ENCODE assay signal across 9 cellular contexts in the genomic region with DNA sequence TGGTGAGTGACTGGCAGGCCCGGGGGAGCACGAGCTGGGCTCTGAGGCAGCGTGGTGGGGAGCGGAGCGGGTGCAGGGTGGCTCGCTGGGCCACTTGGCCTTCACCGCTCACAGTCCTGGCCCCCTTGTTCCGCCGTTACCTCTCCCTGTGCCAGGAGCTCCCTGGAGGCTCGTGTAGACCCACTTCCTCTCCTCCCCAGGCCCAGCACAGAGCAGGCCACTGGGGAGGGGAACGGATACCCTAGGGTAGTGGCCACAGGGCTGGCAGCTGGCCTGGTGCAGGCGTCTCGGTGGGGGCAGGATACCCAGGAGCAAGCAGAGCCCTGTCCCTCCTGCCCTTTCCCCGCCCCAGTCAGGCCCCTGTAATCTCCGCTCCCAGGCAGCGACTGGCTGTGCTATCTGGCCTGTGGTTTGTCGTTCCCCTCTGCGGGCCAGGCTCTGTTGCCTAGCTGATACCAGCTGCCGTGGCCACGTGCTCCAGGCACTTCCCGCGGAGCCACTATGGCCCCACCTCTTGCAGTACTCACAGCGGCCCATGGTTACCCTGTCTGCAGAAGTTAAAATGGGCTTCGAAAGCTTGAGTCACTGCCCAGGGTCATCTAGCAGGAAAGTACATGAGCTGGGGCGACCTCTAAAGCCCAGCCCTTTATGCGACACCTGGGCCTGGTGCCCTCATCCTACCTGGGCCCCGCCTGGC. TPM values are rescaled to one million over a fixed set of nuclear protein-coding genes. Genes with fewer than 3 reads are reported as not detected.
A peak's percentile ranks its signal among the peaks of the same experiment; 100 is the strongest.
DNase-seq lines count a peak whose midpoint lies in the region; ATAC-seq and TF ChIP-seq lines count a peak whose summit lies in the region.
"Had no signal": no experiment of that assay in that cellular context is flagged by ENCODE, and none has a peak within 500 bp of the region (broad histone marks: within the 10 kb centered on the region; RNA-seq: fewer than 3 reads in every experiment).

No MANE protein-coding gene starts in this region.

- no peaks in the 10 kb centered on the region for H4K20me1 ChIP-seq in BLaER1

- no CpG with 5 or more reads among the region's 27 CpGs for WGBS in neuronal stem cell (ENCODE audit: extremely low coverage in 2 of 2, insufficient read length in 2 of 2, insufficient replicate concordance in 1 of 2), 2 donors

- H3K9me3 ChIP-seq in BLaER1 (no peaks in the 10 kb centered on the region), neuronal stem cell (replicated peaks in 1 of 2; ENCODE audit: control insufficient read depth in 2 of 2, insufficient read depth in 1 of 2, low read depth in 1 of 2, low read length in 2 of 2) (no peaks in the 10 kb centered on the region), upper lobe of right lung (no peaks in the 10 kb centered on the region)

- peaks cover 33% of the 10 kb centered on the region for H3K36me3 ChIP-seq in BLaER1
- H3K36me3 ChIP-seq in neuronal stem cell (replicated peaks in 1 of 2; ENCODE audit: control insufficient read depth in 2 of 2, insufficient read depth in 2 of 2, low read length in 2 of 2): peaks cover 33 to 57% of the 10 kb centered on the region in 2 donors
- peaks cover 22% of the 10 kb centered on the region for H3K36me3 ChIP-seq in upper lobe of right lung

- no peak overlapping the region for H2BK15ac ChIP-seq in neuronal stem cell (ENCODE audit: low read length)

- no peak overlapping the region for H3K14ac ChIP-seq in neuronal stem cell (ENCODE audit: low read length)

- no peaks in the 10 kb centered on the region for H3K27me3 ChIP-seq in BLaER1
- H3K27me3 ChIP-seq in neuronal stem cell (ENCODE audit: control insufficient read depth in 3 of 3, insufficient read depth in 3 of 3, low read depth in 1 of 3, low read length in 3 of 3): no peaks in the 10 kb centered on the region
- no peaks in the 10 kb centered on the region for H3K27me3 ChIP-seq in upper lobe of right lung

- H3K4me2 ChIP-seq in BLaER1 (peak overlapping the region; percentile 99), neuronal stem cell (ENCODE audit: insufficient read depth, low read length, poor library complexity, severe bottlenecking) (no peak overlapping the region)

- H3K9ac ChIP-seq in BLaER1 (peak overlapping the region; percentile 84), neuronal stem cell (ENCODE audit: low read depth, low read length, poor library complexity) (no peak overlapping the region)
- H3K9ac ChIP-seq: parathyroid adenoma had no signal

- H3K4me1 Mint-ChIP-seq in dendritic cell treated with granulocyte-macrophage colony-stimulating factor and Interleukin-4, amounts not matched to agents 40 ng/mL and 50 ng/mL, for 4 days (ENCODE audit: low read depth): peaks cover 22% of the 10 kb centered on the region

- intact Hi-C loops in dendritic cell treated with granulocyte-macrophage colony-stimulating factor and Interleukin-4, amounts not matched to agents 40 ng/mL and 50 ng/mL, for 4 days (cut with micrococcal nuclease): loop anchor here (1.0 kb wide), 1 partner anchor 11 kb away; no protein-coding TSS in a partner anchor
- intact Hi-C loops in upper lobe of right lung (cut with DNase I): no loop called here

- peak overlapping the region; percentile 86 for H3K27ac Mint-ChIP-seq in dendritic cell treated with granulocyte-macrophage colony-stimulating factor and Interleukin-4, amounts not matched to agents 40 ng/mL and 50 ng/mL, for 4 days

- H2BK120ac ChIP-seq in neuronal stem cell (ENCODE audit: low read depth, low read length): no peak overlapping the region

- peak overlapping the region; percentile 98 for H3K27ac ChIP-seq in BLaER1
- H3K27ac ChIP-seq in neuronal stem cell (replicated peaks; ENCODE audit: low read length): no peak overlapping the region
- H3K27ac ChIP-seq in upper lobe of right lung: no peak overlapping the region
- H3K27ac ChIP-seq: parathyroid adenoma had no signal

- H3K4ac ChIP-seq in neuronal stem cell (ENCODE audit: low read length): no peak overlapping the region

- no peak overlapping the region for H4K8ac ChIP-seq in neuronal stem cell (ENCODE audit: low read depth, low read length)

- no peak overlapping the region for H4K91ac ChIP-seq in neuronal stem cell (ENCODE audit: low read depth, low read length, poor library complexity)

- H3K4me3 Mint-ChIP-seq in dendritic cell treated with granulocyte-macrophage colony-stimulating factor and Interleukin-4, amounts not matched to agents 40 ng/mL and 50 ng/mL, for 4 days: peak overlapping the region; percentile 44

- H3K4me1 ChIP-seq in BLaER1 (peaks cover 53% of the 10 kb centered on the region), neuronal stem cell (ENCODE audit: control insufficient read depth in 2 of 2, insufficient read depth in 1 of 2, low read depth in 1 of 2, low read length in 2 of 2) (peaks cover 0 to 3% of the 10 kb centered on the region in 2 donors), upper lobe of right lung (no peaks in the 10 kb centered on the region)
- H3K4me1 ChIP-seq: parathyroid adenoma had no signal

- H3K18ac ChIP-seq in neuronal stem cell (ENCODE audit: low read length): peak overlapping the region; percentile 41

- H3K27me3 Mint-ChIP-seq in dendritic cell treated with granulocyte-macrophage colony-stimulating factor and Interleukin-4, amounts not matched to agents 40 ng/mL and 50 ng/mL, for 4 days: no peaks in the 10 kb centered on the region

- peak; percentile 46 for DNase-seq in activated CD4-positive, alpha-beta T cell treated with anti-CD3 and anti-CD28 coated beads for 1 hour
- DNase-seq in neuronal stem cell (ENCODE audit: low spot score): no peak
- peak; percentile 85 for DNase-seq in upper lobe of right lung
- no peak for DNase-seq in SKM-1 treated with dmso at 0.1 percent for 144 hours (lab: John Stamatoyannopoulos, UW; ENCODE audit: unreplicated experiment)
- no peak for DNase-seq in HCEC 1CT

- H2BK5ac ChIP-seq in neuronal stem cell (ENCODE audit: low read length): no peak overlapping the region

- peaks cover 71% of the 10 kb centered on the region for H3K36me3 Mint-ChIP-seq in dendritic cell treated with granulocyte-macrophage colony-stimulating factor and Interleukin-4, amounts not matched to agents 40 ng/mL and 50 ng/mL, for 4 days (ENCODE audit: low read depth)

- no peaks in the 10 kb centered on the region for H3K79me1 ChIP-seq in neuronal stem cell (ENCODE audit: low read depth, low read length)

- peak overlapping the region; percentile 62 for H3K4me3 ChIP-seq in BLaER1
- H3K4me3 ChIP-seq in neuronal stem cell (ENCODE audit: low read length in 2 of 2): no peak overlapping the region
- no peak overlapping the region for H3K4me3 ChIP-seq in upper lobe of right lung

- peak overlapping the region; percentile 93 for H3K23ac ChIP-seq in neuronal stem cell (ENCODE audit: low read depth, low read length, poor library complexity)

- H2AFZ ChIP-seq in neuronal stem cell (ENCODE audit: low read length): no peak overlapping the region
- H2AFZ ChIP-seq: parathyroid adenoma had no signal

- H3K9me3 Mint-ChIP-seq in dendritic cell treated with granulocyte-macrophage colony-stimulating factor and Interleukin-4, amounts not matched to agents 40 ng/mL and 50 ng/mL, for 4 days: no peaks in the 10 kb centered on the region

- TF ChIP-seq CTCF in upper lobe of right lung (IDR thresholded peaks at IDR 0.05): no peak

- H2AK5ac ChIP-seq in neuronal stem cell (ENCODE audit: low read depth, low read length): no peak overlapping the region

- ATAC-seq in HG03097 (IDR thresholded peaks at IDR 0.05; ENCODE audit: low FRiP score, unreplicated experiment) (peak; percentile 60), upper lobe of right lung (peak; percentile 93)

- H2BK12ac ChIP-seq in neuronal stem cell (ENCODE audit: low read length): no peak overlapping the region

RNA-seq across cellular contexts. Expression of gene DOLPP1, which starts 11.6 kb away (rescaled TPM):
- 34.9 TPM for polyA plus RNA-seq in neuronal stem cell (2013, experiment 1 of 2)
- polyA plus RNA-seq in neuronal stem cell (2013, experiment 2 of 2): 34.1 TPM
- 13.2 TPM for total RNA-seq in upper lobe of right lung

RNA-seq across cellular contexts. Expression of gene MIGA2, which starts 32.9 kb away (rescaled TPM):
- 12.8 TPM for polyA plus RNA-seq in neuronal stem cell (2013, experiment 1 of 2)
- polyA plus RNA-seq in neuronal stem cell (2013, experiment 2 of 2): 13.2 TPM
- 20.7 TPM for total RNA-seq in upper lobe of right lung

RNA-seq across cellular contexts. Expression of gene SH3GLB2, which starts 41.1 kb away (rescaled TPM):
- polyA plus RNA-seq in neuronal stem cell (2013, experiment 1 of 2): 36.6 TPM
- 33.2 TPM for polyA plus RNA-seq in neuronal stem cell (2013, experiment 2 of 2)
- 88.4 TPM for total RNA-seq in upper lobe of right lung

RNA-seq across cellular contexts. Expression of gene CRAT, which starts 41.3 kb away (rescaled TPM):
- 12.9 TPM for polyA plus RNA-seq in neuronal stem cell (2013, experiment 1 of 2)
- 12.1 TPM for polyA plus RNA-seq in neuronal stem cell (2013, experiment 2 of 2)
- 22.8 TPM for total RNA-seq in upper lobe of right lung

RNA-seq across cellular contexts. Expression of gene PTPA, which starts 41.9 kb away (rescaled TPM):
- 74.5 TPM for polyA plus RNA-seq in neuronal stem cell (2013, experiment 1 of 2)
- polyA plus RNA-seq in neuronal stem cell (2013, experiment 2 of 2): 76.7 TPM
- total RNA-seq in upper lobe of right lung: 115 TPM

Comparison
In these comparisons a context has a peak if more than half of its experiments do, and no peak if none do; other contexts are left out.
1. DNase-seq: peak in activated CD4-positive, alpha-beta T cell treated with anti-CD3 and anti-CD28 coated beads for 1 hour (single experiment) and upper lobe of right lung (single experiment); none in neuronal stem cell (single experiment), SKM-1 treated with dmso at 0.1 percent for 144 hours (single experiment) and HCEC 1CT (single experiment).